In genomic region chr5:38751103-38751502, GRCh38 we compare ENCODE assay signal across 1 cellular context.
TF ChIP-seq lines count a peak whose summit lies in the region.

No MANE protein-coding gene starts in this region.

TF ChIP-seq in H1, 55 proteins besides CTCF, POLR2A, EP300 and RAD21:
- TF ChIP-seq USF2 (IDR thresholded peaks at IDR 0.05; ENCODE audit: low read length) (no peak), PHF8 (conservative IDR thresholded peaks at IDR 0.05; ENCODE audit: low read depth, low read length) (no peak), ZNF274 (IDR thresholded peaks at IDR 0.05; ENCODE audit: borderline replicate concordance, extremely low read depth, low read length) (no peak), TBP (IDR thresholded peaks at IDR 0.05; ENCODE audit: low read depth, low read length) (no peak), SUZ12 (IDR thresholded peaks at IDR 0.05; ENCODE audit: low read length) (no peak), KDM1A (IDR thresholded peaks at IDR 0.05; ENCODE audit: borderline replicate concordance, low read length) (no peak), CBX8 (IDR thresholded peaks at IDR 0.05; ENCODE audit: borderline replicate concordance, low read depth, low read length) (no peak), YY1 (IDR thresholded peaks at IDR 0.05; ENCODE audit: low read depth, low read length) (no peak), SAP30 (IDR thresholded peaks at IDR 0.05; ENCODE audit: insufficient read depth, insufficient replicate concordance, low read length) (no peak), JUN (IDR thresholded peaks at IDR 0.05; ENCODE audit: low read depth, low read length) (no peak), RFX5 (IDR thresholded peaks at IDR 0.05; ENCODE audit: borderline replicate concordance, low read depth, low read length) (no peak), SIN3A (conservative IDR thresholded peaks at IDR 0.05 in 1 of 2, IDR thresholded peaks at IDR 0.05 in 1 of 2; ENCODE audit: low read depth in 1 of 2, low read length in 2 of 2) (no peak), HDAC6 (IDR thresholded peaks at IDR 0.05; ENCODE audit: low read depth, low read length) (no peak), SIX5 (IDR thresholded peaks at IDR 0.05; ENCODE audit: low read depth, low read length) (no peak), FOSL1 (IDR thresholded peaks at IDR 0.05; ENCODE audit: insufficient read depth, low read depth, low read length) (no peak)
